Comparison of ENCODE assay signal across 8 cellular contexts in genomic region chr2:204145197-204146190, GRCh38.
DNase-seq lines count a peak whose midpoint lies in the region; ATAC-seq and TF ChIP-seq lines count a peak whose summit lies in the region.

No MANE protein-coding gene starts in this region.

- TF ChIP-seq CTCF in mesothelial cell of epicardium (IDR thresholded peaks at IDR 0.05; ENCODE audit: unreplicated experiment), result peak; percentile 87

- POLR2A ChIA-PET in activated CD8-positive, alpha-beta T cell treated with anti-CD3 and anti-CD28 coated beads, Interleukin-2, amount 10 ng/mL, durations not matched to agents 7 days and 5 days (lab: Charles Lee), result no interaction called here

- no peaks in the 10 kb centered on the region for H3K9me3 Mint-ChIP-seq in activated CD8-positive, alpha-beta T cell treated with anti-CD3 and anti-CD28 coated beads, Interleukin-2, amount 10 ng/mL, durations not matched to agents 7 days and 5 days (ENCODE audit: insufficient read depth)
- H3K9me3 Mint-ChIP-seq in effector memory CD8-positive, alpha-beta T cell, result no peaks in the 10 kb centered on the region
- peaks cover 12% of the 10 kb centered on the region for H3K9me3 Mint-ChIP-seq in mesothelial cell of epicardium

- H3K27me3 Mint-ChIP-seq in activated CD8-positive, alpha-beta T cell treated with anti-CD3 and anti-CD28 coated beads, Interleukin-2, amount 10 ng/mL, durations not matched to agents 7 days and 5 days (ENCODE audit: low read depth), result peaks cover 19% of the 10 kb centered on the region
- H3K27me3 Mint-ChIP-seq in effector memory CD8-positive, alpha-beta T cell, result peaks cover 63 to 77% of the 10 kb centered on the region in 2 donors
- no peaks in the 10 kb centered on the region for H3K27me3 Mint-ChIP-seq in mesothelial cell of epicardium (ENCODE audit: low read depth)

- DNase-seq in CD1c-positive myeloid dendritic cell (ENCODE audit: extremely low spot score) (peak; percentile 84), NCI-H69 (lab: John Stamatoyannopoulos, UW) (peak; percentile 77), mesothelial cell of epicardium (ENCODE audit: low spot score in 2 of 2, unreplicated experiment in 2 of 2) (peak; percentile 48 to 86)
- peak; percentile 87 for DNase-seq in activated CD8-positive, alpha-beta T cell treated with anti-CD3 and anti-CD28 coated beads, Interleukin-2, amount 10 ng/mL, durations not matched to agents 7 days and 5 days
- peak; percentile 62 to 70 (median 69) for DNase-seq in effector memory CD8-positive, alpha-beta T cell
- DNase-seq in stimulated activated CD8-positive, alpha-beta memory T cell treated with anti-CD3 and anti-CD28 coated beads, Interleukin-15, amount 100 ng/mL, for 24 hours (ENCODE audit: low read depth), result peak; percentile 52

- peak overlapping the region; percentile 79 for H3K27ac Mint-ChIP-seq in activated CD8-positive, alpha-beta T cell treated with anti-CD3 and anti-CD28 coated beads, Interleukin-2, amount 10 ng/mL, durations not matched to agents 7 days and 5 days
- H3K27ac Mint-ChIP-seq in effector memory CD8-positive, alpha-beta T cell, result peak overlapping the region in 1 of 2 donors; percentile 50
- peak overlapping the region; percentile 69 for H3K27ac Mint-ChIP-seq in mesothelial cell of epicardium

- H3K4me3 Mint-ChIP-seq in activated CD8-positive, alpha-beta T cell treated with anti-CD3 and anti-CD28 coated beads, Interleukin-2, amount 10 ng/mL, durations not matched to agents 7 days and 5 days, result peak overlapping the region; percentile 78
- H3K4me3 Mint-ChIP-seq in effector memory CD8-positive, alpha-beta T cell, result peak overlapping the region; percentile 68 to 76
- peak overlapping the region; percentile 73 for H3K4me3 Mint-ChIP-seq in mesothelial cell of epicardium

- ATAC-seq in GM19397 (IDR thresholded peaks at IDR 0.05; ENCODE audit: unreplicated experiment) (peak; percentile 99), HG03521 (IDR thresholded peaks at IDR 0.05; ENCODE audit: unreplicated experiment) (peak; percentile 96)
- ATAC-seq in activated CD8-positive, alpha-beta T cell treated with anti-CD3 and anti-CD28 coated beads, Interleukin-2, amount 10 ng/mL, durations not matched to agents 7 days and 5 days, result peak; percentile 99
- peak; percentile 97 for ATAC-seq in effector memory CD8-positive, alpha-beta T cell (replicated peaks)

- CTCF ChIA-PET in activated CD8-positive, alpha-beta T cell treated with anti-CD3 and anti-CD28 coated beads, Interleukin-2, amount 10 ng/mL, durations not matched to agents 7 days and 5 days (lab: Charles Lee), result interaction anchor here (0.6 to 3.1 kb wide), 37 partner anchors 9 to 1531 kb away, joined by 3 to 65 read pairs (median 4); no protein-coding TSS in a partner anchor

- no peaks in the 10 kb centered on the region for H3K36me3 Mint-ChIP-seq in activated CD8-positive, alpha-beta T cell treated with anti-CD3 and anti-CD28 coated beads, Interleukin-2, amount 10 ng/mL, durations not matched to agents 7 days and 5 days (ENCODE audit: low read depth)
- no peaks in the 10 kb centered on the region for H3K36me3 Mint-ChIP-seq in effector memory CD8-positive, alpha-beta T cell (ENCODE audit: insufficient read depth)
- H3K36me3 Mint-ChIP-seq in mesothelial cell of epicardium, result no peaks in the 10 kb centered on the region

- peaks cover 7% of the 10 kb centered on the region for H3K4me1 Mint-ChIP-seq in activated CD8-positive, alpha-beta T cell treated with anti-CD3 and anti-CD28 coated beads, Interleukin-2, amount 10 ng/mL, durations not matched to agents 7 days and 5 days (ENCODE audit: low read depth)
- peaks cover 4 to 7% of the 10 kb centered on the region in 2 donors for H3K4me1 Mint-ChIP-seq in effector memory CD8-positive, alpha-beta T cell (ENCODE audit: low read depth in 2 of 2)
- peaks cover 17% of the 10 kb centered on the region for H3K4me1 Mint-ChIP-seq in mesothelial cell of epicardium

Comparison
In these comparisons a context has a peak if more than half of its experiments do, and no peak if none do; other contexts are left out.
1. Peak in every context shown above with its lines: DNase-seq and ATAC-seq.